2 cellular contexts compared by ENCODE assay signal in the genomic region with DNA sequence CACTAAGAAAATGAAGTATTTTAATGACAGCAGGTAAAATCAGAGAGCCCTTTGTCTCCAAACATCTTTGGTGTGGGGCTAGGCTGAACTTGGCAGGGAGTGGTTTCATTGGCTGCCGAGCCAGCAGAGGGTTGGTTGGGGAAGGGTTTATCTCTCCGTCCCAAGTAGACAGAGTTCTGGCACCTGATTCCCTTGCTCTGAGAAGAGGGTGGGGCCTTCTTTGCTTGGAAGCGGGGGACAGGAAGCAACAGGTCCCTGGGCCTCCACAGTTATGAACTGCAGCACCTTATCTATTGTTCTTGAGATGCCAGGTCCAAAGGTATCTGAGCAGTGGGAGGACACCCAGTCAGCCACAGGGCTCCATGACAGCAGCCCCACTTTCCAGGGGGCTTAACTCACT.
TF ChIP-seq lines count a peak whose summit lies in the region.

No MANE protein-coding gene starts in this region.

TF ChIP-seq in HepG2, 621 proteins besides CTCF, POLR2A, EP300 and RAD21 (continued from another document):
- TF ChIP-seq SOX13 (IDR thresholded peaks at IDR 0.05) (no peak), SOX13 (CRISPR knock-in tag; conservative IDR thresholded peaks at IDR 0.05 in 1 of 2, IDR thresholded peaks at IDR 0.05 in 1 of 2) (peak in 1 of 2 experiments; percentile 35; a peak in 1 of 4 replicates)

TF ChIP-seq in WTC11, 78 proteins besides CTCF, POLR2A, EP300 and RAD21:
- TF ChIP-seq, protein P1, sequence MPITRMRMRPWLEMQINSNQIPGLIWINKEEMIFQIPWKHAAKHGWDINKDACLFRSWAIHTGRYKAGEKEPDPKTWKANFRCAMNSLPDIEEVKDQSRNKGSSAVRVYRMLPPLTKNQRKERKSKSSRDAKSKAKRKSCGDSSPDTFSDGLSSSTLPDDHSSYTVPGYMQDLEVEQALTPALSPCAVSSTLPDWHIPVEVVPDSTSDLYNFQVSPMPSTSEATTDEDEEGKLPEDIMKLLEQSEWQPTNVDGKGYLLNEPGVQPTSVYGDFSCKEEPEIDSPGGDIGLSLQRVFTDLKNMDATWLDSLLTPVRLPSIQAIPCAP (CRISPR knock-in tag; IDR thresholded peaks at IDR 0.05), result no peak
- no peak for TF ChIP-seq SMAD3 (CRISPR knock-in tag; IDR thresholded peaks at IDR 0.05; ENCODE audit: borderline replicate concordance)
- TF ChIP-seq, protein P2, sequence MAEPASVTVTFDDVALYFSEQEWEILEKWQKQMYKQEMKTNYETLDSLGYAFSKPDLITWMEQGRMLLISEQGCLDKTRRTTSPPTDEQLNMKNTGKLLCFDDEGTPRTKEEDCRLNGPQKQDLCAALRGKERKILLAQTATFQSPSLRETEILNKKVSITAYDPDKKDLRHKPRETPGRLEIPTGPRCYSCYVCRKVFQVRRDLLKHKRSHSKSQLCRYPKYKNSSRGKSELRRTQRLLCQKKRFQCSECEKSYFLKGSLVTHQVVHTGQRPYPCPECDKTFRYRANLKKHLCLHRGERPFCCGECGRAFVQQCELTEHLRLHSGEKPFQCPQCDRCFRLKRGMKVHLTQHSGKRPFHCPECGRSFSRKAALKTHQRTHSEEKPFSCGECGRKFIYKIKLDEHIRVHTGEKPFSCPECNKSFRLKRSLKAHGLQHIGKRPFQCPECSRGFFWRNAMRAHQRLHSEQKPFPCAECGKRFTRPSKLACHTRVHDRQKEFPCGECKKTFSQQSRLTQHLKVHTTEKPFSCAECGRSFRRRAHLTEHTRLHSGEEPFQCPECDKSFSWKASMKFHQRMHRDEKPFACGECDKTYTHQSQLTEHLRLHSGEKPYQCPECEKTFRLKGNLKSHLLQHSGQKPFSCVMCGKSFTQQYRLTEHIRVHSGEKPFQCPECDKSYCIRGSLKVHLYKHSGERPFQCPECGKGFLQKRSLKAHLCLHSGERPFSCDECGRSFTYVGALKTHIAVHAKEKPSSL (CRISPR knock-in tag; conservative IDR thresholded peaks at IDR 0.05), result no peak
- TF ChIP-seq E2F1 (CRISPR knock-in tag; IDR thresholded peaks at IDR 0.05), result no peak
- TF ChIP-seq, protein P3, sequence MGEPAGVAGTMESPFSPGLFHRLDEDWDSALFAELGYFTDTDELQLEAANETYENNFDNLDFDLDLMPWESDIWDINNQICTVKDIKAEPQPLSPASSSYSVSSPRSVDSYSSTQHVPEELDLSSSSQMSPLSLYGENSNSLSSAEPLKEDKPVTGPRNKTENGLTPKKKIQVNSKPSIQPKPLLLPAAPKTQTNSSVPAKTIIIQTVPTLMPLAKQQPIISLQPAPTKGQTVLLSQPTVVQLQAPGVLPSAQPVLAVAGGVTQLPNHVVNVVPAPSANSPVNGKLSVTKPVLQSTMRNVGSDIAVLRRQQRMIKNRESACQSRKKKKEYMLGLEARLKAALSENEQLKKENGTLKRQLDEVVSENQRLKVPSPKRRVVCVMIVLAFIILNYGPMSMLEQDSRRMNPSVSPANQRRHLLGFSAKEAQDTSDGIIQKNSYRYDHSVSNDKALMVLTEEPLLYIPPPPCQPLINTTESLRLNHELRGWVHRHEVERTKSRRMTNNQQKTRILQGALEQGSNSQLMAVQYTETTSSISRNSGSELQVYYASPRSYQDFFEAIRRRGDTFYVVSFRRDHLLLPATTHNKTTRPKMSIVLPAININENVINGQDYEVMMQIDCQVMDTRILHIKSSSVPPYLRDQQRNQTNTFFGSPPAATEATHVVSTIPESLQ (CRISPR knock-in tag; IDR thresholded peaks at IDR 0.05), result no peak
- TF ChIP-seq NR1H2 (CRISPR knock-in tag; IDR thresholded peaks at IDR 0.05), result no peak
- TF ChIP-seq SOX15 (CRISPR knock-in tag; IDR thresholded peaks at IDR 0.05), result no peak
- no peak for TF ChIP-seq NR3C1 (CRISPR knock-in tag; conservative IDR thresholded peaks at IDR 0.05; ENCODE audit: low read depth)
- no peak for TF ChIP-seq NFE2L1 (CRISPR knock-in tag; IDR thresholded peaks at IDR 0.05)
- TF ChIP-seq NR2C2 (CRISPR knock-in tag; IDR thresholded peaks at IDR 0.05), result no peak
- TF ChIP-seq TEAD1 (CRISPR knock-in tag; IDR thresholded peaks at IDR 0.05), result no peak
